In the genomic region with DNA sequence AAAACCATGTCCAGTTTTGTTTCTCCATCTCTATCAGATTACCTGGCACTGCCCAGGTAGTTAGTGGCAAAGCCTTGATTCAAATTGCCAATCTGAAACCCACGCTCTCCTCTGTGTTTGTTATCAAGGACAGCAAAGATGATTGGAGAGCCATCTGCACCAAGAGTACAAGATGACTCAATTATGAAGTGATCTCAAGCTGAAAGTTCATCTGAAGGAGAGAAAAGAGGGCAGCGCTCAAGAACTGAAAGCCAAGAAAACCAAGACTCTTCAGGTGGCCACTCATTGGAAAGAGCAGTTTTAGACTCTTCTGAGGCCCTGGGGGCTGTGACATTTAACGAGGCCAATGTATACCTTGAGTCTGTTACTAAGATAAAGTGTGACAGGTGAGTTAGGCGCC, we compare ENCODE assay signal across 19 cellular contexts. TPM values are rescaled to one million over a fixed set of nuclear protein-coding genes. Genes with fewer than 3 reads are reported as not detected.
DNase-seq lines count a peak whose midpoint lies in the region; ATAC-seq and TF ChIP-seq lines count a peak whose summit lies in the region.
"Had no signal": no experiment of that assay in that cellular context is flagged by ENCODE, and none has a peak within 500 bp of the region (broad histone marks: within the 10 kb centered on the region; RNA-seq: fewer than 3 reads in every experiment).

No MANE protein-coding gene starts in this region.

- no peaks in the 10 kb centered on the region for H3K27me3 ChIP-seq in CD8-positive, alpha-beta T cell (ENCODE audit: insufficient read depth, low read length)
- H3K27me3 ChIP-seq: tibial nerve had no signal

- peaks cover 3% of the 10 kb centered on the region for H3K27me3 Mint-ChIP-seq in CD8-positive, alpha-beta T cell (ENCODE audit: low read depth)

- in situ Hi-C loops in GM13977 (cut with MboI; ENCODE audit: low pct_unique_long_range_greater_than_20kb, low sequenced_read_pairs, unreplicated experiment) = no loop called here

- H3K4me3 ChIP-seq in CD8-positive, alpha-beta T cell (ENCODE audit: low read depth, low read length) = no peak overlapping the region
- H3K4me3 ChIP-seq: mucosa of descending colon, tibial nerve had no signal

- no peaks in the 10 kb centered on the region for H3K36me3 Mint-ChIP-seq in CD8-positive, alpha-beta T cell

- intact Hi-C loops in CD8-positive, alpha-beta T cell (cut with DNase I, micrococcal nuclease) = no loop called here

- H3K4me1 ChIP-seq in CD8-positive, alpha-beta T cell (ENCODE audit: insufficient read depth, low read length) = no peaks in the 10 kb centered on the region

- CTCF ChIA-PET in CD8-positive, alpha-beta T cell (lab: Charles Lee) = interaction anchor here (1.3 to 1.5 kb wide), 2 partner anchors 10 to 63 kb away, joined by 3 read pairs; no protein-coding TSS in a partner anchor

- no peak overlapping the region for H3K27ac Mint-ChIP-seq in CD8-positive, alpha-beta T cell

- H3K4me1 Mint-ChIP-seq in CD8-positive, alpha-beta T cell (ENCODE audit: low read depth) = peaks cover 1% of the 10 kb centered on the region

- no peaks in the 10 kb centered on the region for H3K36me3 ChIP-seq in CD8-positive, alpha-beta T cell (ENCODE audit: insufficient read depth, low read length)
- H3K36me3 ChIP-seq: tibial nerve had no signal

- POLR2A ChIA-PET in CD8-positive, alpha-beta T cell (lab: Charles Lee) = no interaction called here

- DNase-seq in GM13977 (ENCODE audit: low spot score) (peak; percentile 13), caudate nucleus (lab: John Stamatoyannopoulos, UW) (no peak), ureter (ENCODE audit: low spot score) (no peak)
- DNase-seq in CD8-positive, alpha-beta T cell = no peak
- DNase-seq: activated gamma-delta T cell treated with Interleukin-2 at 50 U/mL for 16 hours; mucosa of descending colon; NCI-H187; NCI-H524; nucleus accumbens; stimulated activated CD4-positive, alpha-beta T cell treated with anti-CD3 and anti-CD28 coated beads, Interleukin-2, amount 100 ng/mL, for 48 hours had no signal

- no peak overlapping the region for H3K27ac ChIP-seq in caudate nucleus (ENCODE audit: low read depth, low read length)
- no peak overlapping the region for H3K27ac ChIP-seq in CD8-positive, alpha-beta T cell (ENCODE audit: low read depth, low read length)
- H3K27ac ChIP-seq: tibial nerve had no signal

- H3K4me3 Mint-ChIP-seq in CD8-positive, alpha-beta T cell = no peak overlapping the region

- no peaks in the 10 kb centered on the region for H3K9me3 Mint-ChIP-seq in CD8-positive, alpha-beta T cell

- ATAC-seq in GM19025 (IDR thresholded peaks at IDR 0.05; ENCODE audit: low read depth, unreplicated experiment) (peak; percentile 74), HG02759 (IDR thresholded peaks at IDR 0.05; ENCODE audit: unreplicated experiment) (peak; percentile 63), HG03460 (IDR thresholded peaks at IDR 0.05; ENCODE audit: unreplicated experiment) (peak; percentile 68), GM19455 (IDR thresholded peaks at IDR 0.05; ENCODE audit: unreplicated experiment) (no peak)
- no peak for ATAC-seq in CD8-positive, alpha-beta T cell
- ATAC-seq: mucosa of descending colon, sciatic nerve had no signal

- TF ChIP-seq CTCF in GM13977 (IDR thresholded peaks at IDR 0.05; ENCODE audit: extremely low read depth, insufficient read depth, missing control alignments) = no peak
- no peak for TF ChIP-seq CTCF in CD8-positive, alpha-beta T cell (IDR thresholded peaks at IDR 0.05)

- H3K9me3 ChIP-seq in CD8-positive, alpha-beta T cell (ENCODE audit: low read length) = no peaks in the 10 kb centered on the region
- H3K9me3 ChIP-seq: mucosa of descending colon, tibial nerve had no signal

RNA-seq across cellular contexts. Expression of a gene that starts 13.8 kb away (rescaled TPM):
- total RNA-seq in ureter = 0.86 TPM
- not detected for total RNA-seq in CD8-positive, alpha-beta T cell
- total RNA-seq: activated CD8-positive, alpha-beta memory T cell treated with anti-CD3 and anti-CD28 coated beads for 36 hours; dermis microvascular lymphatic vessel endothelial cell; M059J had no signal

Comparison
In these comparisons a context has a peak if more than half of its experiments do, and no peak if none do; other contexts are left out.
1. ATAC-seq: peak in GM19025 (single experiment), HG02759 (single experiment) and HG03460 (single experiment); none in GM19455 (single experiment) and CD8-positive, alpha-beta T cell (single experiment).